In the genomic region with DNA sequence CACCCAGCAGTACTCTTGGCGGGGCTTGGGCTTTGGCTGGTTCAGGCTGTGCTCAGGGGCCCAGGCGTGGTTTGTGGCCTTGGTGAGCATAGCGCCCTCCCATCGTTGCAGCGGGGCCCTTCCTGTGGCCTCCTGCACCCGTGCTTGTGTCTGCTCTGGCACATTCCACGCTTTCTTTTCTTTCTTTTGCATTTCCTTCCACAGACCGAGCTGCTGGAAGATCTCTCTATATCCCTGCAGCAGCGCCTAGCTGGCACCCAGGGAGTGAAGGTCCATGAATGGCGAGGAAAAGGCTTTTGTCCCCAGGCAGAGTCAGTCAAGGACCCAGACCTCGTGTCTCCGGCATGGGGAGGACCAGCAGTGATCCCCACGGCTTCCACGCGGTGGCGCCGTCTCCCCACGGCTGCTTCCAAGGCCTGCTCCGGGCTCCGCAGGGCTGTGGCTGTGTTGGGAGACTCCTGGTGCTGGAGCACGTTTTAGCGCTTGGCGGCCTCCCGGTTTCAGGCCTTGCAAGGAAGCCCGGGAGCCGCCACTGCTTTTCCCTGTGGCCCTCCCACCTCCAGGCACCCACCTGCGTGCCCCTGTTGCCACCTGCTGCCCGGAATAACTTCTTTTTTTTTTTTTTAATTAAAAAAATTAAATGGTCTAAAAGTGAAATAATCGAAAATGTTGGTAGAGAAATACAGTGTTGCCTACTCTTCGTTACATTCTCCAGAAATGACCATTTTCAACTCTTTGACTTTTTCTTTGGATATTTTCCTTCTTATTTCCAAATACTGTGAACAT, we compare ENCODE assay signal across 8 cellular contexts. TPM values are rescaled to one million over a fixed set of nuclear protein-coding genes. Genes with fewer than 3 reads are reported as not detected.
DNase-seq lines count a peak whose midpoint lies in the region; ATAC-seq and TF ChIP-seq lines count a peak whose summit lies in the region.

No MANE protein-coding gene starts in this region.

- H3K4me3 ChIP-seq in AG09309 (ENCODE audit: control insufficient read depth, low read depth, low read length) = no peak overlapping the region
- no peak overlapping the region for H3K4me3 ChIP-seq in PC-9

- H3K9me3 Mint-ChIP-seq in neural crest cell = no peaks in the 10 kb centered on the region
- no peaks in the 10 kb centered on the region for H3K9me3 Mint-ChIP-seq in stimulated activated naive CD8-positive, alpha-beta T cell treated with anti-CD3 and anti-CD28 coated beads, Interleukin-15, Interleukin-2, amounts not matched to agents 100 ng/mL and 50 ng/mL, for 24 hours

- peaks cover under 1% of the 10 kb centered on the region; the same call in 1 of the 2 replicates for H3K4me1 ChIP-seq in PC-9 (replicated peaks; ENCODE audit: insufficient read depth)

- H3K36me3 ChIP-seq in PC-9 (ENCODE audit: low read depth) = no peaks in the 10 kb centered on the region; the same call in 1 of the 2 replicates

- CTCF ChIA-PET in PC-9 (lab: Charles Lee) = no interaction called here

- H2AFZ ChIP-seq in PC-9 = no peak overlapping the region

- no peaks in the 10 kb centered on the region for H3K9me3 ChIP-seq in PC-9 (ENCODE audit: insufficient read depth, low read depth)

- peaks cover 5% of the 10 kb centered on the region for H3K4me1 Mint-ChIP-seq in neural crest cell
- peaks cover 10% of the 10 kb centered on the region for H3K4me1 Mint-ChIP-seq in stimulated activated naive CD8-positive, alpha-beta T cell treated with anti-CD3 and anti-CD28 coated beads, Interleukin-15, Interleukin-2, amounts not matched to agents 100 ng/mL and 50 ng/mL, for 24 hours (ENCODE audit: low read depth)

- intact Hi-C loops in PC-9 (cut with micrococcal nuclease; ENCODE audit: unreplicated experiment) = loop anchor here (5.0 kb wide), 1 partner anchor 347 kb away; no protein-coding TSS in a partner anchor

- no peak for DNase-seq in AG09309 (ENCODE audit: low read depth)
- peak; percentile 72 for DNase-seq in GM19238 (ENCODE audit: insufficient read length, low spot score)
- DNase-seq in PC-9 = peak in 1 of 2 experiments; percentile 73
- DNase-seq in activated T-cell treated with anti-CD3 and anti-CD28 coated beads, Interleukin-2, amount 50 U/mL, for 48 hours = peak; percentile 86 to 90
- peak; percentile 1 for DNase-seq in fibroblast of peridontal ligament (ENCODE audit: extremely low read depth)
- DNase-seq in neural crest cell (ENCODE audit: low read depth, low spot score) = peak; percentile 97

- POLR2A ChIA-PET in PC-9 (lab: Charles Lee; ENCODE audit: unreplicated experiment) = no interaction called here

- H3K4me3 Mint-ChIP-seq in neural crest cell = no peak overlapping the region
- H3K4me3 Mint-ChIP-seq in stimulated activated naive CD8-positive, alpha-beta T cell treated with anti-CD3 and anti-CD28 coated beads, Interleukin-15, Interleukin-2, amounts not matched to agents 100 ng/mL and 50 ng/mL, for 24 hours = no peak overlapping the region

- BruUV-seq in PC-9 (replicated peaks; lab: Mats Ljungman, UMichigan) = no TSS peak

- no peaks in the 10 kb centered on the region for H3K27me3 ChIP-seq in PC-9 (ENCODE audit: insufficient read depth, low read depth)

- H3K79me2 ChIP-seq in PC-9 (ENCODE audit: low read depth) = no peaks in the 10 kb centered on the region

- H3K9me2 ChIP-seq in PC-9 (ENCODE audit: insufficient read depth) = no peaks in the 10 kb centered on the region

- no peaks in the 10 kb centered on the region for H3K27me3 Mint-ChIP-seq in neural crest cell (ENCODE audit: low read depth)
- H3K27me3 Mint-ChIP-seq in stimulated activated naive CD8-positive, alpha-beta T cell treated with anti-CD3 and anti-CD28 coated beads, Interleukin-15, Interleukin-2, amounts not matched to agents 100 ng/mL and 50 ng/mL, for 24 hours = peaks cover 14% of the 10 kb centered on the region

- no peaks in the 10 kb centered on the region for H4K20me1 ChIP-seq in PC-9 (ENCODE audit: insufficient read depth)

- H3K36me3 Mint-ChIP-seq in neural crest cell (ENCODE audit: low read depth) = no peaks in the 10 kb centered on the region
- H3K36me3 Mint-ChIP-seq in stimulated activated naive CD8-positive, alpha-beta T cell treated with anti-CD3 and anti-CD28 coated beads, Interleukin-15, Interleukin-2, amounts not matched to agents 100 ng/mL and 50 ng/mL, for 24 hours (ENCODE audit: low read depth) = no peaks in the 10 kb centered on the region

- H3F3A ChIP-seq in PC-9 (ENCODE audit: insufficient read depth, low read depth) = no peaks in the 10 kb centered on the region

- no peak overlapping the region for H3K27ac ChIP-seq in PC-9

- H3K27ac Mint-ChIP-seq in neural crest cell (ENCODE audit: unreplicated experiment) = no peak overlapping the region
- peak overlapping the region; percentile 74 for H3K27ac Mint-ChIP-seq in stimulated activated naive CD8-positive, alpha-beta T cell treated with anti-CD3 and anti-CD28 coated beads, Interleukin-15, Interleukin-2, amounts not matched to agents 100 ng/mL and 50 ng/mL, for 24 hours

- H3K4me2 ChIP-seq in PC-9 = no peak overlapping the region

- peak; percentile 65 for TF ChIP-seq CTCF in AG09309 (IDR thresholded peaks at IDR 0.05; ENCODE audit: control insufficient read depth, insufficient read depth, low read depth, low read length, missing control alignments)
- peak; percentile 74 for TF ChIP-seq CTCF in PC-9 (conservative IDR thresholded peaks at IDR 0.05)
- TF ChIP-seq CTCF in neural crest cell (conservative IDR thresholded peaks at IDR 0.05) = peak; percentile 97

- peak; percentile 82 for ATAC-seq in HG03460 (IDR thresholded peaks at IDR 0.05; ENCODE audit: unreplicated experiment)

RNA-seq across cellular contexts. Expression of a gene that starts 28.5 kb away (rescaled TPM):
- 28.8 and 32.2 TPM in 2 replicates for total RNA-seq in PC-9 (2021)
- total RNA-seq in neural crest cell = 15.4 TPM in 2 replicates

RNA-seq across cellular contexts. Expression of a gene that starts 51.8 kb away (rescaled TPM):
- total RNA-seq in PC-9 (2021) = not detected in 2 replicates
- total RNA-seq in neural crest cell = 31.8 and 32.3 TPM in 2 replicates

Comparison
In these comparisons a context has a peak if more than half of its experiments do, and no peak if none do; other contexts are left out.
1. RNA of a gene that starts 51.8 kb away (total RNA-seq): 31.8 to 32.3 TPM in neural crest cell; not detected in PC-9; every median in the first group is over 10 times any median in the second.
2. Peak in every context shown above with its lines, with median percentiles within 50 percentile points of each other: CTCF ChIP-seq.